ENCODE assay signal across 15 cellular contexts in genomic region chr16:57123216-57123968, GRCh38. TPM values are rescaled to one million over a fixed set of nuclear protein-coding genes. Genes with fewer than 3 reads are reported as not detected.
DNase-seq lines count a peak whose midpoint lies in the region; ATAC-seq, FAIRE-seq and TF ChIP-seq lines count a peak whose summit lies in the region.
"Had no signal": no experiment of that assay in that cellular context is flagged by ENCODE, and none has a peak within 500 bp of the region (broad histone marks: within the 10 kb centered on the region; RNA-seq: fewer than 3 reads in every experiment).

No MANE protein-coding gene starts in this region.

- intact Hi-C loops in K562 (cut with micrococcal nuclease), result no loop called here

- POLR2A ChIA-PET in K562 (lab: Yijun Ruan, JAX), result interaction anchor here (0.6 kb wide), 1 partner anchor 38 kb away, joined by 3 read pairs; no protein-coding TSS in a partner anchor

- H3K27ac ChIP-seq in K562 (ENCODE audit: extremely low read depth, low read depth, low read length) (no peak overlapping the region), neutrophil (peak overlapping the region; percentile 85)
- H3K27ac ChIP-seq: ascending aorta, transverse colon had no signal

- H2AFZ ChIP-seq in K562 (ENCODE audit: low read depth, low read length), result no peak overlapping the region

- no peaks in the 10 kb centered on the region for H3K79me2 ChIP-seq in K562 (ENCODE audit: control insufficient read depth, insufficient read depth, low read length)

- WGBS in K562 (ENCODE audit: insufficient coverage, low coverage, missing lambda C conversion rate), result 27% methylated on average over 7 of the region's 7 CpGs

- no peak overlapping the region for H3K4me3 ChIP-seq in NB4 (ENCODE audit: low read depth, low read length)
- no peak overlapping the region for H3K4me3 ChIP-seq in K562
- H3K4me3 ChIP-seq in neutrophil (ENCODE audit: low read depth in 1 of 2, low read length in 1 of 2), result no peak overlapping the region
- H3K4me3 ChIP-seq: ascending aorta, transverse colon had no signal

- no peak for TF ChIP-seq POLR2A in NB4 (IDR thresholded peaks at IDR 0.05; ENCODE audit: extremely low read depth, insufficient read length)
- no peak for TF ChIP-seq POLR2A in K562 (conservative IDR thresholded peaks at IDR 0.05)

- no peaks in the 10 kb centered on the region for H3K9me3 Mint-ChIP-seq in activated CD8-positive, alpha-beta memory T cell treated with anti-CD3 and anti-CD28 coated beads, Interleukin-2, amount 10 ng/mL, durations not matched to agents 7 days and 5 days (ENCODE audit: low read depth)
- no peaks in the 10 kb centered on the region for H3K9me3 Mint-ChIP-seq in nephron progenitor cell

- TF ChIP-seq RAD21 in K562 (CRISPR knock-in tag; conservative IDR thresholded peaks at IDR 0.05 in 1 of 2, IDR thresholded peaks at IDR 0.05 in 1 of 2), result no peak

- TF ChIP-seq EP300 in K562 (IDR thresholded peaks at IDR 0.05; ENCODE audit: low read length), result no peak

- peak overlapping the region; percentile 12 for H3K27ac Mint-ChIP-seq in activated CD8-positive, alpha-beta memory T cell treated with anti-CD3 and anti-CD28 coated beads, Interleukin-2, amount 10 ng/mL, durations not matched to agents 7 days and 5 days
- no peak overlapping the region for H3K27ac Mint-ChIP-seq in nephron progenitor cell

- H3K36me3 ChIP-seq in K562 (ENCODE audit: control insufficient read depth, insufficient read depth, low read length), result no peaks in the 10 kb centered on the region
- H3K36me3 ChIP-seq in neutrophil, result peaks cover 54% of the 10 kb centered on the region
- H3K36me3 ChIP-seq: transverse colon had no signal

- BruUV-seq in K562 (replicated peaks; lab: Mats Ljungman, UMichigan), result no TSS peak

- no peak overlapping the region for H3K4me3 Mint-ChIP-seq in activated CD8-positive, alpha-beta memory T cell treated with anti-CD3 and anti-CD28 coated beads, Interleukin-2, amount 10 ng/mL, durations not matched to agents 7 days and 5 days
- no peak overlapping the region for H3K4me3 Mint-ChIP-seq in nephron progenitor cell

- H3K36me3 Mint-ChIP-seq in activated CD8-positive, alpha-beta memory T cell treated with anti-CD3 and anti-CD28 coated beads, Interleukin-2, amount 10 ng/mL, durations not matched to agents 7 days and 5 days, result no peaks in the 10 kb centered on the region
- no peaks in the 10 kb centered on the region for H3K36me3 Mint-ChIP-seq in nephron progenitor cell (ENCODE audit: low read depth)

- no peaks in the 10 kb centered on the region; the same call in 1 of the 2 replicates for H4K20me1 ChIP-seq in K562 (replicated peaks; ENCODE audit: control insufficient read depth, insufficient read depth, low read length)

- H3K4me1 ChIP-seq in K562 (replicated peaks in 1 of 2; ENCODE audit: control insufficient read depth in 2 of 2, insufficient read depth in 2 of 2, low read length in 2 of 2), result peaks cover 7% of the 10 kb centered on the region in 2 experiments; a peak in 4 of 5 replicates
- peaks cover 31 to 50% of the 10 kb centered on the region in 2 experiments for H3K4me1 ChIP-seq in neutrophil (ENCODE audit: control insufficient read depth in 1 of 2, insufficient read depth in 1 of 2, low read depth in 1 of 2, low read length in 1 of 2)
- H3K4me1 ChIP-seq: ascending aorta, transverse colon had no signal

- no peak overlapping the region for H3K4me2 ChIP-seq in K562 (ENCODE audit: insufficient read depth, low read length)

- H3K27me3 Mint-ChIP-seq in activated CD8-positive, alpha-beta memory T cell treated with anti-CD3 and anti-CD28 coated beads, Interleukin-2, amount 10 ng/mL, durations not matched to agents 7 days and 5 days, result no peaks in the 10 kb centered on the region
- H3K27me3 Mint-ChIP-seq in nephron progenitor cell (ENCODE audit: low read depth, poor library complexity), result no peaks in the 10 kb centered on the region

- CTCF ChIA-PET in activated CD8-positive, alpha-beta memory T cell treated with anti-CD3 and anti-CD28 coated beads, Interleukin-2, amount 10 ng/mL, durations not matched to agents 7 days and 5 days (lab: Charles Lee), result interaction anchor here (1.4 kb wide), 1 partner anchor 18 kb away, joined by 3 read pairs; no protein-coding TSS in a partner anchor
- CTCF ChIA-PET in K562 (lab: Yijun Ruan, JAX; ENCODE audit: low intra/inter-chr PET ratio), result no interaction called here

- H3K27me3 ChIP-seq in K562 (ENCODE audit: control insufficient read depth in 2 of 2, insufficient read depth in 2 of 2, low read length in 2 of 2), result no peaks in the 10 kb centered on the region
- no peaks in the 10 kb centered on the region for H3K27me3 ChIP-seq in neutrophil
- H3K27me3 ChIP-seq: ascending aorta, transverse colon had no signal

- peak overlapping the region in 1 of 2 experiments; percentile 42; a peak in 1 of 4 replicates for H3K9ac ChIP-seq in K562 (ENCODE audit: insufficient read depth in 1 of 2, low read depth in 2 of 2, low read length in 2 of 2)

- H3K9me1 ChIP-seq in K562 (ENCODE audit: control insufficient read depth, insufficient read depth, low read length), result no peaks in the 10 kb centered on the region

- DNase-seq in activated CD8-positive, alpha-beta memory T cell treated with anti-CD3 and anti-CD28 coated beads, Interleukin-2, amount 10 ng/mL, durations not matched to agents 7 days and 5 days, result no peak
- no peak for DNase-seq in activated CD8-positive, alpha-beta memory T cell treated with anti-CD3 and anti-CD28 coated beads, Interleukin-2, amount 50 U/mL, for 4 hours
- peak; percentile 44 for DNase-seq in NB4 (ENCODE audit: low read depth)
- DNase-seq in K562 (ENCODE audit: extremely low read depth in 1 of 4, low spot score in 3 of 4), result peak in 3 of 4 experiments; percentile 40 to 57 (median 54)
- DNase-seq in midbrain (lab: John Stamatoyannopoulos, UW), result no peak
- DNase-seq in nephron progenitor cell, result no peak
- no peak for DNase-seq in OCI-M2 (lab: John Stamatoyannopoulos, UW; ENCODE audit: unreplicated experiment)
- DNase-seq: ACHN, NCI-H1436 treated with DMSO at 0.1 percent for 48 hours, NCI-H524, posterior cingulate gyrus, transverse colon had no signal

- H3K9me3 ChIP-seq in K562 (replicated peaks; ENCODE audit: control insufficient read depth, insufficient read depth, low read depth, low read length) (no peaks in the 10 kb centered on the region), neutrophil (no peaks in the 10 kb centered on the region)
- H3K9me3 ChIP-seq: ascending aorta, transverse colon had no signal

- ATAC-seq in activated CD8-positive, alpha-beta memory T cell treated with anti-CD3 and anti-CD28 coated beads, Interleukin-2, amount 10 ng/mL, durations not matched to agents 7 days and 5 days, result no peak
- ATAC-seq in K562, result peak; percentile 55

- no peak for TF ChIP-seq CTCF in NB4 (IDR thresholded peaks at IDR 0.05; ENCODE audit: low read depth, low read length)
- no peak for TF ChIP-seq CTCF in K562 (IDR thresholded peaks at IDR 0.05 in 2 of 3, conservative IDR thresholded peaks at IDR 0.05 in 1 of 3; ENCODE audit: insufficient read depth in 2 of 3, low read depth in 1 of 3, low read length in 3 of 3)
- TF ChIP-seq CTCF in neutrophil (IDR thresholded peaks at IDR 0.05), result no peak
- TF ChIP-seq CTCF in nephron progenitor cell (IDR thresholded peaks at IDR 0.05), result no peak

- FAIRE-seq in K562 (lab: Jason Lieb, UNC), result peak; percentile 80
- FAIRE-seq: TTC549 had no signal

- peaks cover 45% of the 10 kb centered on the region for H3K4me1 Mint-ChIP-seq in activated CD8-positive, alpha-beta memory T cell treated with anti-CD3 and anti-CD28 coated beads, Interleukin-2, amount 10 ng/mL, durations not matched to agents 7 days and 5 days
- H3K4me1 Mint-ChIP-seq in nephron progenitor cell, result peaks cover 23% of the 10 kb centered on the region

- in situ Hi-C loops in K562 (cut with MboI), result no loop called here

TF ChIP-seq in K562, 482 proteins besides CTCF, POLR2A, EP300 and RAD21 (continues in another document):
- TF ChIP-seq FOSL1 (tag; conservative IDR thresholded peaks at IDR 0.05) (peak; percentile 88), TCF7 (IDR thresholded peaks at IDR 0.05; ENCODE audit: borderline replicate concordance) (no peak), TRIM24 (IDR thresholded peaks at IDR 0.05) (no peak), ZNF140 (CRISPR knock-in tag; IDR thresholded peaks at IDR 0.05) (no peak), RBM25 (IDR thresholded peaks at IDR 0.05; ENCODE audit: low read depth, low read length, severe bottlenecking) (peak; percentile 41), ZNF174 (CRISPR knock-in tag; IDR thresholded peaks at IDR 0.05) (no peak), BCOR (IDR thresholded peaks at IDR 0.05) (peak; percentile 71), PCBP2 (IDR thresholded peaks at IDR 0.05; ENCODE audit: low read depth, low read length, poor library complexity, severe bottlenecking) (no peak), JUND (IDR thresholded peaks at IDR 0.05; ENCODE audit: borderline replicate concordance, low read depth, low read length) (peak; percentile 75; the same call in 1 of the 2 replicates), JUND (tag; IDR thresholded peaks at IDR 0.05; ENCODE audit: borderline replicate concordance, low read depth, low read length) (peak; percentile 50; the same call in 1 of the 3 replicates), YBX1 (IDR thresholded peaks at IDR 0.05) (no peak), RCOR1 (IDR thresholded peaks at IDR 0.05; ENCODE audit: borderline replicate concordance in 1 of 2, low read depth in 2 of 2, low read length in 2 of 2) (peak in 1 of 2 experiments; percentile 28; a peak in 1 of 4 replicates), NFIC (IDR thresholded peaks at IDR 0.05) (peak; percentile 51)

RNA-seq across cellular contexts. Expression of gene CPNE2, which starts 31.0 kb away (rescaled TPM):
- total RNA-seq in activated CD8-positive, alpha-beta memory T cell treated with anti-CD3 and anti-CD28 coated beads, Interleukin-2, amount 10 ng/mL, durations not matched to agents 7 days and 5 days, result 1 to 10 TPM; 3.2 to 9.6 TPM
- total RNA-seq in K562 (2011; cell fraction: chromatin; rRNA removed; ENCODE audit: low replicate concordance), result 13.7 and 32.7 TPM in 2 replicates
- 12.5 and 13.5 TPM in 2 replicates for total RNA-seq in K562 (2011; cell fraction: nucleolus; rRNA removed)
- 13.3 and 19.4 TPM in 2 replicates for total RNA-seq in K562 (2011; cell fraction: nucleoplasm; rRNA removed)
- total RNA-seq in K562 (2014; rRNA removed) (7.0 and 7.3 TPM in 2 replicates), K562 (2014; rRNA removed; fragmentation: Illumina TruSeq; extraction: Trizol) (4.2 and 5.0 TPM in 2 replicates), K562 (2015; rRNA removed; fragmentation: Illumina TruSeq; extraction: Trizol) (7.7 and 8.6 TPM in 2 replicates), K562 (2021) (9.5 and 10.6 TPM in 2 replicates)
- polyA plus RNA-seq in K562 (2011; rRNA removed) (13.9 and 26.9 TPM in 2 replicates), K562 (2014; fragmentation: Illumina TruSeq; extraction: Trizol) (11.8 and 14.1 TPM in 2 replicates), K562 (2014; fragmentation: Nextera tagmentation; extraction: Ambion mirVana) (1 to 10 TPM; 3.0 to 3.8 TPM), K562 (2014; rRNA removed) (11.7 and 14.0 TPM in 2 replicates)
- 28.1 and 34.9 TPM in 2 replicates for polyA plus RNA-seq in K562 (2011; cell fraction: cytosol; rRNA removed)
- polyA plus RNA-seq in K562 (2011; cell fraction: nucleus; rRNA removed), result 14.0 and 18.6 TPM in 2 replicates
- polyA plus RNA-seq in K562 (2012), result 14.1 and 33.3 TPM in 2 replicates
- 8.9 and 12.3 TPM in 2 replicates for polyA minus RNA-seq in K562 (2011; rRNA and poly(A)+ RNA removed)
- 7.7 and 8.6 TPM in 2 replicates for polyA minus RNA-seq in K562 (2011; cell fraction: cytosol; rRNA and poly(A)+ RNA removed)
- 6.6 and 9.8 TPM in 2 replicates for polyA minus RNA-seq in K562 (2011; cell fraction: nucleus; rRNA and poly(A)+ RNA removed)

Comparison
In these comparisons a context has a peak if more than half of its experiments do, and no peak if none do; other contexts are left out.
1. DNase-seq: peak in NB4 (single experiment) and K562 (3 of 4); none in activated CD8-positive, alpha-beta memory T cell treated with anti-CD3 and anti-CD28 coated beads, Interleukin-2, amount 10 ng/mL, durations not matched to agents 7 days and 5 days (single experiment), activated CD8-positive, alpha-beta memory T cell treated with anti-CD3 and anti-CD28 coated beads, Interleukin-2, amount 50 U/mL, for 4 hours (single experiment), midbrain (single experiment), nephron progenitor cell (single experiment) and OCI-M2 (single experiment).